Comparison of ENCODE assay signal across 17 cellular contexts in genomic region chr6:46290435-46290834, GRCh38.
"Had no signal": no experiment of that assay in that cellular context is flagged by ENCODE, and none has a peak within 500 bp of the region (broad histone marks: within the 10 kb centered on the region; RNA-seq: fewer than 3 reads in every experiment).

No MANE protein-coding gene starts in this region.

- ATAC-seq: effector memory CD8-positive, alpha-beta T cell; gastroesophageal sphincter; left lung; naive thymus-derived CD8-positive, alpha-beta T cell had no signal

- H3K9me3 ChIP-seq: gastroesophageal sphincter, left lung, ovary, psoas muscle, right lobe of liver, tibial nerve, uterus had no signal

- H3K27ac ChIP-seq: cardiac muscle cell, epithelial cell of prostate, gastroesophageal sphincter, ovary, psoas muscle, right lobe of liver, tibial nerve, uterus had no signal

- H3K4me3 ChIP-seq: cardiac muscle cell, gastroesophageal sphincter, left lung, ovary, psoas muscle, right lobe of liver, tibial nerve, uterus had no signal

- H3K36me3 ChIP-seq: cardiac muscle cell, gastroesophageal sphincter, left lung, ovary, right lobe of liver, tibial nerve, uterus had no signal

- H3K4me1 ChIP-seq: left lung, right lobe of liver, tibial nerve, uterus had no signal

- DNase-seq: activated CD4-positive, alpha-beta T cell treated with anti-CD3 and anti-CD28 coated beads, Interleukin-2, amount 50 U/mL, for 4 hours; amniotic stem cell; effector memory CD8-positive, alpha-beta T cell; islet precursor cell; left lung; naive thymus-derived CD8-positive, alpha-beta T cell; ovary; psoas muscle; right lobe of liver; small intestine; stimulated activated CD4-positive, alpha-beta T cell treated with anti-CD3 and anti-CD28 coated beads, Interleukin-15, amount 100 ng/mL, for 24 hours; stimulated activated CD4-positive, alpha-beta T cell treated with anti-CD3 and anti-CD28 coated beads, Interleukin-2, amount 100 ng/mL, for 48 hours; uterus had no signal
